In genomic region chr20:47664068-47664437, GRCh38 we compare ENCODE assay signal across 11 cellular contexts.
DNase-seq lines count a peak whose midpoint lies in the region; ATAC-seq and TF ChIP-seq lines count a peak whose summit lies in the region.
"Had no signal": no experiment of that assay in that cellular context is flagged by ENCODE, and none has a peak within 500 bp of the region (broad histone marks: within the 10 kb centered on the region; RNA-seq: fewer than 3 reads in every experiment).

No MANE protein-coding gene starts in this region.

- H3K36me3 Mint-ChIP-seq in activated CD8-positive, alpha-beta memory T cell treated with anti-CD3 and anti-CD28 coated beads, Interleukin-2, amount 10 ng/mL, durations not matched to agents 7 days and 5 days: no peaks in the 10 kb centered on the region
- peaks cover 40% of the 10 kb centered on the region for H3K36me3 Mint-ChIP-seq in nephron progenitor cell (ENCODE audit: low read depth)

- no TSS peak for BruUV-seq in Panc1 (replicated peaks; lab: Mats Ljungman, UMichigan)

- CTCF ChIA-PET in activated CD8-positive, alpha-beta memory T cell treated with anti-CD3 and anti-CD28 coated beads, Interleukin-2, amount 10 ng/mL, durations not matched to agents 7 days and 5 days (lab: Charles Lee): interaction anchor here (0.6 to 3.4 kb wide), 22 partner anchors 10 to 956 kb away, joined by 3 to 19 read pairs (median 4); no protein-coding TSS in a partner anchor
- CTCF ChIA-PET in Panc1 (lab: Charles Lee): interaction anchor here (0.5 to 1.2 kb wide), 3 partner anchors 13 to 957 kb away, joined by 3 read pairs; no protein-coding TSS in a partner anchor

- intact Hi-C loops in Panc1 (cut with micrococcal nuclease; ENCODE audit: unreplicated experiment): loop anchor here (5.0 kb wide), 1 partner anchor 958 kb away; no protein-coding TSS in a partner anchor
- intact Hi-C loops in transverse colon (cut with DNase I; ENCODE audit: low total_unique reads): no loop called here

- H3K27ac ChIP-seq in Panc1 (ENCODE audit: low read length) (no peak overlapping the region), transverse colon (no peak overlapping the region)
- H3K27ac ChIP-seq: breast epithelium, skin epidermis, suprapubic skin had no signal

- H3K4me3 ChIP-seq in Panc1 (ENCODE audit: low read depth in 2 of 2, low read length in 2 of 2) (no peak overlapping the region), transverse colon (no peak overlapping the region)
- H3K4me3 ChIP-seq: breast epithelium, skin epidermis, suprapubic skin had no signal

- no peak for TF ChIP-seq EP300 in transverse colon (IDR thresholded peaks at IDR 0.05; ENCODE audit: low read depth)

- H3K4me1 ChIP-seq in Panc1 (ENCODE audit: control insufficient read depth, insufficient read depth, low read length): peaks cover 3% of the 10 kb centered on the region; the same call in 1 of the 2 replicates
- peaks cover 0 to 8% (median 4%) of the 10 kb centered on the region in 4 donors for H3K4me1 ChIP-seq in transverse colon
- H3K4me1 ChIP-seq: breast epithelium had no signal

- 55% methylated on average over 2 of the region's 2 CpGs; no CpG with 5 or more reads in 1 of the 2 donors for WGBS in transverse colon (ENCODE audit: low coverage in 1 of 2), 2 donors

- peak; percentile 32 for ATAC-seq in activated CD8-positive, alpha-beta memory T cell treated with anti-CD3 and anti-CD28 coated beads, Interleukin-2, amount 10 ng/mL, durations not matched to agents 7 days and 5 days
- ATAC-seq in Panc1 (peak; percentile 32; the same call in 1 of the 2 replicates), left lobe of liver (peak; percentile 16), GM21576 (IDR thresholded peaks at IDR 0.05; ENCODE audit: unreplicated experiment) (no peak)

- no peak for TF ChIP-seq POLR2A in transverse colon (IDR thresholded peaks at IDR 0.05)

- H3K27me3 ChIP-seq in Panc1 (ENCODE audit: control insufficient read depth, insufficient read depth, low read length): no peaks in the 10 kb centered on the region
- H3K27me3 ChIP-seq in transverse colon: no peaks in the 10 kb centered on the region
- H3K27me3 ChIP-seq: breast epithelium, suprapubic skin had no signal

- TF ChIP-seq CTCF in Panc1 (IDR thresholded peaks at IDR 0.05): no peak
- peak in 1 of 5 experiments; percentile 1 for TF ChIP-seq CTCF in transverse colon (IDR thresholded peaks at IDR 0.05)
- no peak for TF ChIP-seq CTCF in nephron progenitor cell (IDR thresholded peaks at IDR 0.05)

- peak overlapping the region; percentile 29 for H3K27ac Mint-ChIP-seq in activated CD8-positive, alpha-beta memory T cell treated with anti-CD3 and anti-CD28 coated beads, Interleukin-2, amount 10 ng/mL, durations not matched to agents 7 days and 5 days
- H3K27ac Mint-ChIP-seq in nephron progenitor cell: no peak overlapping the region

- POLR2A ChIA-PET in Panc1 (lab: Charles Lee): no interaction called here

- H3K4me1 Mint-ChIP-seq in activated CD8-positive, alpha-beta memory T cell treated with anti-CD3 and anti-CD28 coated beads, Interleukin-2, amount 10 ng/mL, durations not matched to agents 7 days and 5 days: peaks cover 8% of the 10 kb centered on the region
- H3K4me1 Mint-ChIP-seq in nephron progenitor cell: peaks cover 34% of the 10 kb centered on the region

- no peaks in the 10 kb centered on the region for H3K9me3 Mint-ChIP-seq in activated CD8-positive, alpha-beta memory T cell treated with anti-CD3 and anti-CD28 coated beads, Interleukin-2, amount 10 ng/mL, durations not matched to agents 7 days and 5 days (ENCODE audit: low read depth)
- H3K9me3 Mint-ChIP-seq in nephron progenitor cell: no peaks in the 10 kb centered on the region

- H3K9me3 ChIP-seq in Panc1 (ENCODE audit: control insufficient read depth, insufficient read depth, low read depth, low read length) (no peaks in the 10 kb centered on the region), transverse colon (no peaks in the 10 kb centered on the region)
- H3K9me3 ChIP-seq: breast epithelium, suprapubic skin had no signal

- no peaks in the 10 kb centered on the region for H3K27me3 Mint-ChIP-seq in activated CD8-positive, alpha-beta memory T cell treated with anti-CD3 and anti-CD28 coated beads, Interleukin-2, amount 10 ng/mL, durations not matched to agents 7 days and 5 days
- H3K27me3 Mint-ChIP-seq in nephron progenitor cell (ENCODE audit: low read depth, poor library complexity): peaks cover 2% of the 10 kb centered on the region

- no peak for DNase-seq in activated CD8-positive, alpha-beta memory T cell treated with anti-CD3 and anti-CD28 coated beads, Interleukin-2, amount 10 ng/mL, durations not matched to agents 7 days and 5 days
- DNase-seq in activated CD8-positive, alpha-beta memory T cell treated with anti-CD3 and anti-CD28 coated beads, Interleukin-2, amount 50 U/mL, for 4 hours: no peak
- DNase-seq in Panc1 (ENCODE audit: low read depth, low spot score): no peak
- DNase-seq in left lobe of liver (ENCODE audit: low spot score): no peak
- peak; percentile 24 for DNase-seq in transverse colon
- DNase-seq in mesenteric fat pad (ENCODE audit: low spot score): no peak
- DNase-seq in nephron progenitor cell: no peak

- no peak overlapping the region for H3K4me3 Mint-ChIP-seq in activated CD8-positive, alpha-beta memory T cell treated with anti-CD3 and anti-CD28 coated beads, Interleukin-2, amount 10 ng/mL, durations not matched to agents 7 days and 5 days
- no peak overlapping the region for H3K4me3 Mint-ChIP-seq in nephron progenitor cell

- in situ Hi-C loops in Panc1 (cut with HindIII; ENCODE audit: low pct_unique_long_range_greater_than_20kb, low sequenced_read_pairs): no loop called here
- in situ Hi-C loops in transverse colon (cut with MboI; ENCODE audit: low pct_ligation_motif_present in 1 of 4, low pct_unique_long_range_greater_than_20kb in 1 of 4, low sequenced_read_pairs in 3 of 4): loop anchor here in 2 of 4 donors (10.0 kb wide), 2 partner anchors 951 to 961 kb away; no protein-coding TSS in a partner anchor

- H3K36me3 ChIP-seq in Panc1 (ENCODE audit: control insufficient read depth, insufficient read depth, low read length) (no peaks in the 10 kb centered on the region), transverse colon (no peaks in the 10 kb centered on the region)
- H3K36me3 ChIP-seq: breast epithelium had no signal
